8 cellular contexts compared by ENCODE assay signal in the genomic region with DNA sequence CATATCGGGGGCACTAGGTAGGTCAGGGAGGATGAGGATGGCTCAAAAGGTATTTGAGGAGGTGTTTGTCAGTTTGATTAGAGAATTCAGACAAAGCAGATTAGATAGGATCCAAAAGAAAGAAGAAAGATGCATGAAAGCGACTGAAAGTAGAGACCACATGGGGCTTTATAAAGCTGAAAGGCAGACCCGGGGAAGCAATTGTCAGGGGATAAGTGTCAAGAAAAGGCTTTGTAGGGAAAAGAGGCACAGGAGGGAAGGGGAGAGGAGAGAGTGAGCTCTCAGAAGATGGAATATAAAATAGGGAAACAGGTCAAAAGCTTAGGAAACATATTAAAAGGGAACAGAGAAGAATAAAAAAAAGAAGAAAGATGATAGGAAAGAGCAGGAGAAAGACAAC.
"Had no signal": no experiment of that assay in that cellular context is flagged by ENCODE, and none has a peak within 500 bp of the region (broad histone marks: within the 10 kb centered on the region; RNA-seq: fewer than 3 reads in every experiment).

No MANE protein-coding gene starts in this region.

- ATAC-seq: HCT116, HepG2 had no signal

- H3K4me1 ChIP-seq: HAP-1 had no signal

- H3K36me3 Mint-ChIP-seq: IgD-negative memory B cell had no signal

- H3K36me3 ChIP-seq: HAP-1 had no signal

- DNase-seq: GOT3, H7, HFFc6 had no signal

- H3K9me3 Mint-ChIP-seq: IgD-negative memory B cell had no signal

- H3K27ac Mint-ChIP-seq: HFFc6, IgD-negative memory B cell had no signal

- H3K4me3 ChIP-seq: HAP-1 had no signal

- H3K27ac ChIP-seq: HL-60 had no signal

- H3K4me3 Mint-ChIP-seq: HFFc6, IgD-negative memory B cell had no signal
